In genomic region chr10:75894761-75895160, GRCh38 we compare ENCODE assay signal across 32 cellular contexts.
"Had no signal": no experiment of that assay in that cellular context is flagged by ENCODE, and none has a peak within 500 bp of the region (broad histone marks: within the 10 kb centered on the region; RNA-seq: fewer than 3 reads in every experiment).

No MANE protein-coding gene starts in this region.

- H3K9me3 ChIP-seq: adrenal gland, breast epithelium, colonic mucosa, esophagus squamous epithelium, gastrocnemius medialis, heart right ventricle had no signal

- H3K36me3 ChIP-seq: adrenal gland, breast epithelium, cardiac muscle cell, colonic mucosa, esophagus squamous epithelium, gastrocnemius medialis, heart right ventricle, WERI-Rb-1 had no signal

- H3K4me1 ChIP-seq: adrenal gland, breast epithelium, colonic mucosa, esophagus squamous epithelium, foreskin keratinocyte, gastrocnemius medialis, heart right ventricle had no signal

- ATAC-seq: activated CD4-positive, alpha-beta T cell treated with anti-CD3 and anti-CD28 coated beads for 36 hours; activated CD8-positive, alpha-beta memory T cell treated with anti-CD3 and anti-CD28 coated beads, Interleukin-2, amount 10 ng/mL, durations not matched to agents 7 days and 5 days; activated CD8-positive, alpha-beta T cell treated with anti-CD3 and anti-CD28 coated beads, Interleukin-2, amount 10 ng/mL, durations not matched to agents 7 days and 5 days; activated naive CD8-positive, alpha-beta T cell treated with anti-CD3 and anti-CD28 coated beads, Interleukin-2, amount 50 U/mL, for 24 hours; foreskin keratinocyte; gastrocnemius medialis; heart right ventricle; T-helper 17 cell had no signal

- H3K27me3 ChIP-seq: adrenal gland, breast epithelium, cardiac muscle cell, colonic mucosa, esophagus squamous epithelium, foreskin keratinocyte, heart right ventricle had no signal

- DNase-seq: activated B cell treated with CpG ODN at 0.5 μM for 24 hours; activated CD4-positive, alpha-beta memory T cell treated with anti-CD3 and anti-CD28 coated beads for 36 hours; activated CD4-positive, alpha-beta T cell treated with anti-CD3 and anti-CD28 coated beads for 36 hours; activated CD4-positive, alpha-beta T cell treated with anti-CD3 and anti-CD28 coated beads, Interleukin-2, amount 10 ng/mL, durations not matched to agents 24 days and 14 days; activated CD4-positive, CD25-positive, alpha-beta regulatory T cell treated with anti-CD3 and anti-CD28 coated beads, Interleukin-2, amount 50 U/mL, for 72 hours; activated CD8-positive, alpha-beta memory T cell treated with anti-CD3 and anti-CD28 coated beads, Interleukin-2, amount 10 ng/mL, durations not matched to agents 7 days and 5 days; activated CD8-positive, alpha-beta memory T cell treated with anti-CD3 and anti-CD28 coated beads, Interleukin-2, amount 50 U/mL, for 4 hours; activated CD8-positive, alpha-beta T cell treated with anti-CD3 and anti-CD28 coated beads, Interleukin-2, amount 10 ng/mL, durations not matched to agents 7 days and 5 days; activated effector memory CD4-positive, alpha-beta T cell treated with anti-CD3 and anti-CD28 coated beads, Interleukin-2, amount 50 U/mL, for 16 hours; activated naive CD4-positive, alpha-beta T cell treated with anti-CD3 and anti-CD28 coated beads for 36 hours; activated naive CD8-positive, alpha-beta T cell treated with anti-CD3 and anti-CD28 coated beads for 36 hours; activated naive CD8-positive, alpha-beta T cell treated with anti-CD3 and anti-CD28 coated beads, Interleukin-2, amount 50 U/mL, for 24 hours; activated T-cell treated with anti-CD3 and anti-CD28 coated beads, Interleukin-2, amount 50 U/mL, for 1 hour; activated T-cell treated with anti-CD3 and anti-CD28 coated beads, Interleukin-2, amount 50 U/mL, for 48 hours; adrenal gland; amygdala; aorta; central memory CD4-positive, alpha-beta T cell; cerebellar nuclear complex; colonic mucosa; effector CD8-positive, alpha-beta T cell; esophagus squamous epithelium; foreskin keratinocyte; gastrocnemius medialis; heart right ventricle; T-helper 1 cell; T-helper 17 cell; T1000; WERI-Rb-1 had no signal

- H3K4me3 ChIP-seq: adrenal gland, breast epithelium, cardiac muscle cell, colonic mucosa, esophagus squamous epithelium, gastrocnemius medialis, heart right ventricle had no signal

- H3K27ac ChIP-seq: adrenal gland, breast epithelium, cardiac muscle cell, colonic mucosa, epithelial cell of prostate, esophagus squamous epithelium, foreskin keratinocyte, gastrocnemius medialis, heart right ventricle, WERI-Rb-1 had no signal
